In the genomic region with DNA sequence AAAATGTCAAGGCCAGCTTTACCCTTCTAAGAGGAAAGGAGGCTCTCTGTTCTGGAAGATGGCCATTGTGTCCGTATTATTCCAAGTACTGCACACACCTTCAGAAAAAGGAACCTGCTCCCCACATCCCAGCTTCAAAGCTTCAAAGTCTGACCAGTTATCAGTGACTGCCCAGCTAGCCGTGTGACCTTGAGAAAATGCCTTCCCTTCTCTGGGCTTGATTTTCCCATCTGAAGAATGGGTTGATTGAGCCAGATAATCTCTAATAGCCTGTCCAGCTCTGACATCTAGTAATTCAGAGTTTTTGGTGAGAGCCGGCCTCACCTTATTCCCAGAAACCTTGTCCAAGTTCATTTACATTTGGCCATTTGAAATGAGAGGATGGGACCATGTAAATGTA, we compare ENCODE assay signal across 1 cellular context.
TF ChIP-seq lines count a peak whose summit lies in the region.

No MANE protein-coding gene starts in this region.

TF ChIP-seq in HepG2, 621 proteins besides CTCF, POLR2A, EP300 and RAD21:
- peak; percentile 74; the same call in 1 of the 2 replicates for TF ChIP-seq CHD4 (IDR thresholded peaks at IDR 0.05; ENCODE audit: borderline replicate concordance, low read length)
- peak; percentile 93 for TF ChIP-seq ZNF629 (CRISPR knock-in tag; conservative IDR thresholded peaks at IDR 0.05)
- 0 out of 2 replicates have a peak, but pooled peaks have one; percentile 27 for TF ChIP-seq ZMYM3 (CRISPR knock-in tag; IDR thresholded peaks at IDR 0.05)
- no peak for TF ChIP-seq IRF2 (CRISPR knock-in tag; IDR thresholded peaks at IDR 0.05)
TF ChIP-seq in HepG2: peak in this region for 3.
